ENCODE assay signal across 22 cellular contexts in the genomic region with DNA sequence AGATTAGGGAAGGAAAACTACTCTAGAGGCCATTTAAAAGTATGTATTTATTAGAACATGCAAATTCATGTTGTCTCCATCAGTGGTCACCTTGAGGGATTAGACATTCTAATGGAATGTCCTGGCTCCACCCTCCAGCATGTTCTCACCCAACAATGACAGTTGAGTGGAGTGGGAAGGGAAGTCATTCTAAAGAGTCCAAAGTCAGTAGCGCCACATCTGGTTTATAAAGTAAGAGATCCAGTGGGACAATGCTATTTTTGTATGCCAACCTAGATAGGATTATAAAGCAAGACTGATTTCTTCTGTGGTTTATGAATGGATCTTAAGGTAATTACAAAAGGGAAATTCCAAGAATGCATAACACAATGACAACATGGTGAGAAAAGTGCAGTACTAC. TPM values are rescaled to one million over a fixed set of nuclear protein-coding genes. Genes with fewer than 3 reads are reported as not detected.
DNase-seq lines count a peak whose midpoint lies in the region; ATAC-seq and TF ChIP-seq lines count a peak whose summit lies in the region.
"Had no signal": no experiment of that assay in that cellular context is flagged by ENCODE, and none has a peak within 500 bp of the region (broad histone marks: within the 10 kb centered on the region; RNA-seq: fewer than 3 reads in every experiment).

No MANE protein-coding gene starts in this region.

- peaks cover 43% of the 10 kb centered on the region for H3K4me1 ChIP-seq in SJSA1 (replicated peaks)
- H3K4me1 ChIP-seq: gastrocnemius medialis, Peyer's patch had no signal

- peak overlapping the region; percentile 38 for H3K27ac ChIP-seq in SJSA1
- H3K27ac ChIP-seq: A549, gastrocnemius medialis had no signal

- H3K9me3 Mint-ChIP-seq in activated naive CD8-positive, alpha-beta T cell (ENCODE audit: low read depth): no peaks in the 10 kb centered on the region
- H3K9me3 Mint-ChIP-seq in activated naive CD8-positive, alpha-beta T cell treated with anti-CD3 and anti-CD28 coated beads for 36 hours: no peaks in the 10 kb centered on the region
- H3K9me3 Mint-ChIP-seq in stimulated activated effector memory CD8-positive, alpha-beta T cell treated with anti-CD3 and anti-CD28 coated beads, Interleukin-12 subunit alpha, Interleukin-12 subunit beta, amount 100 ng/mL, for 72 hours: no peaks in the 10 kb centered on the region
- H3K9me3 Mint-ChIP-seq in nephron progenitor cell: no peaks in the 10 kb centered on the region
- H3K9me3 Mint-ChIP-seq: dendritic cell treated with granulocyte-macrophage colony-stimulating factor and Interleukin-4, amounts not matched to agents 40 ng/mL and 50 ng/mL, for 4 days; immature natural killer cell; mesothelial cell of epicardium; stimulated activated naive CD8-positive, alpha-beta T cell treated with anti-CD3 and anti-CD28 coated beads, Interleukin-15, Interleukin-2, amounts not matched to agents 100 ng/mL and 50 ng/mL, for 24 hours had no signal

- peak overlapping the region; percentile 41 for H3K27ac Mint-ChIP-seq in activated naive CD8-positive, alpha-beta T cell
- H3K27ac Mint-ChIP-seq in activated naive CD8-positive, alpha-beta T cell treated with anti-CD3 and anti-CD28 coated beads for 36 hours: no peak overlapping the region
- peak overlapping the region; percentile 20 for H3K27ac Mint-ChIP-seq in stimulated activated effector memory CD8-positive, alpha-beta T cell treated with anti-CD3 and anti-CD28 coated beads, Interleukin-12 subunit alpha, Interleukin-12 subunit beta, amount 100 ng/mL, for 72 hours
- H3K27ac Mint-ChIP-seq in nephron progenitor cell: no peak overlapping the region
- H3K27ac Mint-ChIP-seq: dendritic cell treated with granulocyte-macrophage colony-stimulating factor and Interleukin-4, amounts not matched to agents 40 ng/mL and 50 ng/mL, for 4 days; mesothelial cell of epicardium; T-helper 17 cell had no signal

- ATAC-seq in stimulated activated effector memory CD8-positive, alpha-beta T cell treated with anti-CD3 and anti-CD28 coated beads, Interleukin-12 subunit alpha, Interleukin-12 subunit beta, amount 100 ng/mL, for 72 hours: no peak
- no peak for ATAC-seq in GM21390 (IDR thresholded peaks at IDR 0.05; ENCODE audit: unreplicated experiment)
- no peak for ATAC-seq in GM19328 (IDR thresholded peaks at IDR 0.05; ENCODE audit: unreplicated experiment)
- ATAC-seq: A549, gastrocnemius medialis, T-helper 17 cell had no signal

- H3K9me3 ChIP-seq in SJSA1 (replicated peaks): no peaks in the 10 kb centered on the region
- H3K9me3 ChIP-seq: A549, gastrocnemius medialis, HAP-1, Peyer's patch had no signal

- H3K36me3 ChIP-seq in SJSA1: no peaks in the 10 kb centered on the region
- H3K36me3 ChIP-seq: HAP-1 had no signal

- TF ChIP-seq CTCF in fibroblast of mammary gland (conservative IDR thresholded peaks at IDR 0.05; ENCODE audit: control insufficient read depth, insufficient read depth, low read depth, low read length): no peak
- TF ChIP-seq CTCF in nephron progenitor cell (IDR thresholded peaks at IDR 0.05): no peak

- no peak overlapping the region for H3K4me3 ChIP-seq in SJSA1
- H3K4me3 ChIP-seq in fibroblast of mammary gland (ENCODE audit: control insufficient read depth, low read depth, low read length): no peak overlapping the region
- H3K4me3 ChIP-seq: A549, gastrocnemius medialis, HAP-1, Peyer's patch, smooth muscle cell had no signal

- peaks cover 3% of the 10 kb centered on the region for H3K36me3 Mint-ChIP-seq in activated naive CD8-positive, alpha-beta T cell
- H3K36me3 Mint-ChIP-seq in activated naive CD8-positive, alpha-beta T cell treated with anti-CD3 and anti-CD28 coated beads for 36 hours: peaks cover 16% of the 10 kb centered on the region
- peaks cover 92% of the 10 kb centered on the region for H3K36me3 Mint-ChIP-seq in stimulated activated effector memory CD8-positive, alpha-beta T cell treated with anti-CD3 and anti-CD28 coated beads, Interleukin-12 subunit alpha, Interleukin-12 subunit beta, amount 100 ng/mL, for 72 hours
- peaks cover 25% of the 10 kb centered on the region for H3K36me3 Mint-ChIP-seq in nephron progenitor cell (ENCODE audit: low read depth)

- H3K4me3 Mint-ChIP-seq in activated naive CD8-positive, alpha-beta T cell: no peak overlapping the region
- H3K4me3 Mint-ChIP-seq in activated naive CD8-positive, alpha-beta T cell treated with anti-CD3 and anti-CD28 coated beads for 36 hours: no peak overlapping the region
- no peak overlapping the region for H3K4me3 Mint-ChIP-seq in stimulated activated effector memory CD8-positive, alpha-beta T cell treated with anti-CD3 and anti-CD28 coated beads, Interleukin-12 subunit alpha, Interleukin-12 subunit beta, amount 100 ng/mL, for 72 hours
- no peak overlapping the region for H3K4me3 Mint-ChIP-seq in nephron progenitor cell
- H3K4me3 Mint-ChIP-seq: dendritic cell treated with granulocyte-macrophage colony-stimulating factor and Interleukin-4, amounts not matched to agents 40 ng/mL and 50 ng/mL, for 4 days; immature natural killer cell; mesothelial cell of epicardium; stimulated activated naive CD8-positive, alpha-beta T cell treated with anti-CD3 and anti-CD28 coated beads, Interleukin-15, Interleukin-2, amounts not matched to agents 100 ng/mL and 50 ng/mL, for 24 hours; T-helper 17 cell had no signal

- H3K27me3 ChIP-seq in SJSA1 (replicated peaks): no peaks in the 10 kb centered on the region
- H3K27me3 ChIP-seq: gastrocnemius medialis, Peyer's patch had no signal

- no peak for DNase-seq in activated naive CD8-positive, alpha-beta T cell treated with anti-CD3 and anti-CD28 coated beads for 36 hours
- peak; percentile 70 to 79 for DNase-seq in SJSA1 (ENCODE audit: low read depth in 1 of 2, low spot score in 2 of 2)
- peak; percentile 51 for DNase-seq in fibroblast of mammary gland (ENCODE audit: low read depth)
- no peak for DNase-seq in stimulated activated effector memory CD8-positive, alpha-beta T cell treated with anti-CD3 and anti-CD28 coated beads, Interleukin-12 subunit alpha, Interleukin-12 subunit beta, amount 100 ng/mL, for 72 hours (ENCODE audit: low spot score in 2 of 2)
- DNase-seq in nephron progenitor cell: no peak
- DNase-seq: activated CD4-positive, alpha-beta T cell treated with anti-CD3 and anti-CD28 coated beads for 1 hour; gastrocnemius medialis; immature natural killer cell; KBM-7; NCI-H146; NCI-H524; Peyer's patch; T-helper 17 cell had no signal

- no peaks in the 10 kb centered on the region for H3K4me1 Mint-ChIP-seq in activated naive CD8-positive, alpha-beta T cell (ENCODE audit: low read depth)
- peaks cover 8% of the 10 kb centered on the region for H3K4me1 Mint-ChIP-seq in activated naive CD8-positive, alpha-beta T cell treated with anti-CD3 and anti-CD28 coated beads for 36 hours
- H3K4me1 Mint-ChIP-seq in stimulated activated effector memory CD8-positive, alpha-beta T cell treated with anti-CD3 and anti-CD28 coated beads, Interleukin-12 subunit alpha, Interleukin-12 subunit beta, amount 100 ng/mL, for 72 hours: peaks cover 8% of the 10 kb centered on the region
- H3K4me1 Mint-ChIP-seq in nephron progenitor cell: no peaks in the 10 kb centered on the region
- H3K4me1 Mint-ChIP-seq: mesothelial cell of epicardium had no signal

- H3K27me3 Mint-ChIP-seq in activated naive CD8-positive, alpha-beta T cell: no peaks in the 10 kb centered on the region
- no peaks in the 10 kb centered on the region for H3K27me3 Mint-ChIP-seq in activated naive CD8-positive, alpha-beta T cell treated with anti-CD3 and anti-CD28 coated beads for 36 hours
- H3K27me3 Mint-ChIP-seq in nephron progenitor cell (ENCODE audit: low read depth, poor library complexity): no peaks in the 10 kb centered on the region
- H3K27me3 Mint-ChIP-seq: dendritic cell treated with granulocyte-macrophage colony-stimulating factor and Interleukin-4, amounts not matched to agents 40 ng/mL and 50 ng/mL, for 4 days; stimulated activated naive CD8-positive, alpha-beta T cell treated with anti-CD3 and anti-CD28 coated beads, Interleukin-15, Interleukin-2, amounts not matched to agents 100 ng/mL and 50 ng/mL, for 24 hours; T-helper 17 cell had no signal

RNA-seq across cellular contexts. Expression of a gene that starts 33.3 kb away (rescaled TPM):
- total RNA-seq in activated naive CD8-positive, alpha-beta T cell treated with anti-CD3 and anti-CD28 coated beads for 36 hours: 1 to 10 TPM; 6.6 to 7.6 TPM
- total RNA-seq in SJSA1 (2014; rRNA removed; shearing (Covaris generic)): 6.0 and 8.2 TPM in 2 replicates

RNA-seq across cellular contexts. Expression of a gene that starts 44.1 kb away (rescaled TPM):
- 10 to 100 TPM; 62.1 to 66.9 TPM for total RNA-seq in activated naive CD8-positive, alpha-beta T cell treated with anti-CD3 and anti-CD28 coated beads for 36 hours
- total RNA-seq in SJSA1 (2014; rRNA removed; shearing (Covaris generic)): 29.4 and 67.3 TPM in 2 replicates

Comparison
In these comparisons a context has a peak if more than half of its experiments do, and no peak if none do; other contexts are left out.
1. H3K27ac Mint-ChIP-seq: peak in activated naive CD8-positive, alpha-beta T cell (single experiment) and stimulated activated effector memory CD8-positive, alpha-beta T cell treated with anti-CD3 and anti-CD28 coated beads, Interleukin-12 subunit alpha, Interleukin-12 subunit beta, amount 100 ng/mL, for 72 hours (single experiment); none in activated naive CD8-positive, alpha-beta T cell treated with anti-CD3 and anti-CD28 coated beads for 36 hours (single experiment) and nephron progenitor cell (single experiment).
2. DNase-seq: peak in SJSA1 (2 of 2) and fibroblast of mammary gland (single experiment); none in activated naive CD8-positive, alpha-beta T cell treated with anti-CD3 and anti-CD28 coated beads for 36 hours (single experiment), stimulated activated effector memory CD8-positive, alpha-beta T cell treated with anti-CD3 and anti-CD28 coated beads, Interleukin-12 subunit alpha, Interleukin-12 subunit beta, amount 100 ng/mL, for 72 hours (0 of 2) and nephron progenitor cell (single experiment).